ENCODE assay signal across 8 cellular contexts in the genomic region with DNA sequence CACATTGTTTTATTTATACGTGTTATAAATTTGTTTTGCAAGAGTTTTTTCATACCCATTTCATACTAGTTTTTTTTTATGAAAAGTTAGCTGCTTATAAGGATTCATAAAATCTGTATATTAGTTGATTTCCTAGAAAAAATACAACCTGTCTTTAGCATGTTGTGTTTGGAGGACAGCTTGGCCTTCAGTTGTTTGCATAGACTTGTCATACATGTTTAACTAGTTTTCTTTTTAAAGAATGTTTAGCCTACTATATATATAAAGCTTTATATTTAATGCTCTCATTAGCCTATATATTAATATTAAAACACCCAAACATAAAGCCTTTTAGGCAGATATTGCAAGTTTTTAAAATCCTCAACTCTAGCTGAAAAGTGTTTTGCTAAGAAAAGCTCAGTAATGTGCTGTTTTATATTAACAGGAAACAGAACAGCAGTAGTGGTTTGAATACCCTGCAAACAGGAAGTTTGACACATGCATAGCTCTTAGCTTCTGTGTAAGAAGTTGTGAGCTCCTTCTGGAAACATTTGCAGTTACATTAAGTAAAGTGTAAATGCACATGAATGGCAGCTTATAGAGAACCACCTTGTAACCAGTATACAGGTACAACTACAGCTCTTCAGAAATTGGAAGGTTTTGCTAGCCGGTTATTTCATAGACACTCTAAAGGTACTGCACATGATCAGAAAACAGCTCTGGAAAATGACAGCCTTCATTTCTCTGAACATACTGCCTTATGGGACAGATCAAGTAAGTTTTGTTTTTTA. TPM values are rescaled to one million over a fixed set of nuclear protein-coding genes. Genes with fewer than 3 reads are reported as not detected.
DNase-seq lines count a peak whose midpoint lies in the region; ATAC-seq, FAIRE-seq and TF ChIP-seq lines count a peak whose summit lies in the region.

Gene PRKACB, plus strand, starts transcription at position 476 of the 770 bp plus-strand sequence. Its CDS starts 91 bp downstream, at position 567.

- H3K4me1 ChIP-seq in RWPE2 (ENCODE audit: insufficient read depth, poor library complexity, severe bottlenecking) (peaks cover 36% of the 10 kb centered on the region), HAP-1 (no peaks in the 10 kb centered on the region)
- H3K4me1 ChIP-seq in effector memory CD4-positive, alpha-beta T cell (ENCODE audit: control insufficient read depth, insufficient read depth, low read length, poor library complexity, severe bottlenecking), result peaks cover 10% of the 10 kb centered on the region

- H3K27ac ChIP-seq in RWPE2 (ENCODE audit: poor library complexity, severe bottlenecking), result peak within 1 kb of the TSS; percentile 45
- H3K27ac ChIP-seq in effector memory CD4-positive, alpha-beta T cell (ENCODE audit: insufficient read depth, low read length, poor library complexity, severe bottlenecking), result peak within 1 kb of the TSS; percentile 69

- H3K36me3 ChIP-seq in RWPE2 (ENCODE audit: low read depth), result no peaks in the 10 kb centered on the region
- no peaks in the 10 kb centered on the region for H3K36me3 ChIP-seq in effector memory CD4-positive, alpha-beta T cell (ENCODE audit: control insufficient read depth, insufficient read depth, low read length)
- no peaks in the 10 kb centered on the region for H3K36me3 ChIP-seq in HAP-1 (replicated peaks)

- H3K9me3 ChIP-seq in RWPE2 (ENCODE audit: severe bottlenecking) (no peaks in the 10 kb centered on the region), HAP-1 (no peaks in the 10 kb centered on the region)
- no peaks in the 10 kb centered on the region for H3K9me3 ChIP-seq in effector memory CD4-positive, alpha-beta T cell (ENCODE audit: control insufficient read depth, low read length)

- H3K4me3 ChIP-seq in RWPE2 (ENCODE audit: severe bottlenecking) (no peak within 1 kb of the TSS), HAP-1 (no peak within 1 kb of the TSS)
- H3K4me3 ChIP-seq in effector memory CD4-positive, alpha-beta T cell (ENCODE audit: insufficient read depth, low read depth, low read length, poor library complexity, severe bottlenecking), result peak within 1 kb of the TSS; percentile 63

- ATAC-seq in GM18861 (IDR thresholded peaks at IDR 0.05; ENCODE audit: unreplicated experiment), result peak; percentile 93
- ATAC-seq in HG03045 (IDR thresholded peaks at IDR 0.05; ENCODE audit: unreplicated experiment), result peak; percentile 79
- peak; percentile 64; the same call in 2 of the 3 replicates for ATAC-seq in RWPE2 (ENCODE audit: low read depth)

- FAIRE-seq in A204.1 (lab: Jason Lieb, UNC), result peak; percentile 74

- H3K27me3 ChIP-seq in RWPE2 (ENCODE audit: insufficient read depth, poor library complexity, severe bottlenecking), result no peaks in the 10 kb centered on the region
- H3K27me3 ChIP-seq in effector memory CD4-positive, alpha-beta T cell (replicated peaks; ENCODE audit: control insufficient read depth, insufficient read depth, low read length, poor library complexity, severe bottlenecking), result no peaks in the 10 kb centered on the region
- H3K27me3 ChIP-seq in HAP-1 (ENCODE audit: low read depth), result no peaks in the 10 kb centered on the region

- no peak for DNase-seq in RWPE2 (ENCODE audit: low spot score)
- no peak for DNase-seq in effector memory CD4-positive, alpha-beta T cell
- DNase-seq in myocyte (ENCODE audit: low read depth), result no peak
- DNase-seq in NCI-H510A (lab: John Stamatoyannopoulos, UW), result no peak
- no peak for DNase-seq in HAP-1 (ENCODE audit: low spot score in 2 of 2)

- in situ Hi-C loops in HAP-1 (cut with MboI; ENCODE audit: low sequenced_read_pairs), result loop anchor here (25.0 kb wide), 1 partner anchor 618 kb away; no protein-coding TSS in a partner anchor

- no peak for TF ChIP-seq CTCF in RWPE2 (IDR thresholded peaks at IDR 0.05; ENCODE audit: poor library complexity, severe bottlenecking)

RNA-seq across cellular contexts. Expression of gene PRKACB, which starts in this region (rescaled TPM):
- total RNA-seq in myocyte, result 21.1 and 31.9 TPM in 2 replicates
- 14.6 TPM for polyA plus RNA-seq in myocyte (2012)
